ENCODE assay signal across 8 cellular contexts in the genomic region with DNA sequence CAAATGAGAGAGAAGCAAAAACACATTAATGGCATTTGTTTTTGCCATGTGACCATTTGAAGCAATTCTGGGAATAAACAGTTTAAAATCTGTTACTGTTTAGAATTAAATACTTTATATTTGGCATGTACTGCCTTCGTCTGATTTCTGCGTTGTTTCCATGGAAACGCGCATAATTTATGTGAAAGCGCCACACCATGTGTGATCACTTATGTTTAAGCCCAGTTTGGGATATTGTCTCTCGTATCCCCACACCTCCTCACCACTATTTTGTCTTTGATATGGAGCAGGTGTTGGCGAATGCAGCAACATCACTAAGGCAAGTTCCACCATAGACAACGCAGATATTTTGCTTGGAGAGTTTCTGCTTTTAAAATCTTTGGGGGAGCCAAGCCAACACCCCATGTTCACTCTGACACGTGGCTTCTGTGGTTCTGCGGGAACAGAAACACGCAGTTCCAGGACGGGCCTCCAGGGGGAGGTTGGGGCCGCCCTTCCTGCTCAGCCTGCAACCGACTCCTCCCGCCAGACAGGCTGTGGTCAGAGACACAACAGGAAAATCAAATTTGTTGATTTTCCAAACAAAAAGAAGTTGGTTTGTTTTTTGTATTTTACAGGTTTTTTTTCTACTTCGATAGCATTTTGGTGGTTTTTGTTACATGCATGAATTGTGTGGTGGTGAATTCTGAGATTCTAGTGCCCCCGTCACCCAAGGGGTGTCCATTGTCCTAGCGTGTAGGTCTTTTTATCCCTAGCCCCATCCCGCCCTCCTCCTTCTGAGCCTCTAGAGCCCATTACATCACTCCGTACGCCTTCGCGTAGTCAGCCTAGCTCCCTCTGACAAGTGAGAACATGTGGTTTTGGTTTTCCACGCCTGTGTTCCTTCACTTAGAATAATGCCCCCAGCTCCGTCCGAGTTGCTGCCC.
DNase-seq lines count a peak whose midpoint lies in the region; ATAC-seq, FAIRE-seq and TF ChIP-seq lines count a peak whose summit lies in the region.

No MANE protein-coding gene starts in this region.

- no peak overlapping the region for H3K9ac ChIP-seq in adipocyte (ENCODE audit: low read length)

- H3K36me3 ChIP-seq in SJSA1: no peaks in the 10 kb centered on the region
- H3K36me3 ChIP-seq in adipocyte (ENCODE audit: control insufficient read depth, insufficient read depth, low read length, severe bottlenecking): no peaks in the 10 kb centered on the region
- no peaks in the 10 kb centered on the region for H3K36me3 ChIP-seq in heart left ventricle

- WGBS in heart left ventricle, 4 donors: 36 to 45% (median 38%) methylated on average over 26 of the region's 26 CpGs

- H3K4me1 ChIP-seq in SJSA1 (replicated peaks) (no peaks in the 10 kb centered on the region), adipocyte (ENCODE audit: control insufficient read depth, insufficient read depth, low read length) (peaks cover 11% of the 10 kb centered on the region), heart left ventricle (peaks cover 0 to 40% (median 0%) of the 10 kb centered on the region in 12 donors)

- H3K4me3 ChIP-seq in SJSA1 (no peak overlapping the region), adipocyte (ENCODE audit: low read length) (peak overlapping the region; percentile 22), heart left ventricle (peak overlapping the region in 3 of 12 donors; percentile 2 to 32 (median 17))

- peak; percentile 66 for FAIRE-seq in GM18507 (lab: Jason Lieb, UNC)

- H3K27me3 ChIP-seq in SJSA1 (replicated peaks): peaks cover 37% of the 10 kb centered on the region
- peaks cover 49% of the 10 kb centered on the region for H3K27me3 ChIP-seq in adipocyte (replicated peaks; ENCODE audit: control insufficient read depth, insufficient read depth, low read length)
- peaks cover 0 to 6% (median 0%) of the 10 kb centered on the region in 9 donors for H3K27me3 ChIP-seq in heart left ventricle

- intact Hi-C loops in heart left ventricle (cut with DNase I): loop anchor here in 5 of 10 donors (2.0 to 10.0 kb wide), 6 partner anchors 196 to 393 kb away; partner anchors contain the start of gene EP400 (in 1 of the 5)

- TF ChIP-seq POLR2A in heart left ventricle (IDR thresholded peaks at IDR 0.05): no peak

- DNase-seq in AML-193 (lab: John Stamatoyannopoulos, UW): peak; percentile 25 to 27
- DNase-seq in GM18507 (ENCODE audit: extremely low spot score, insufficient read length, low read depth): no peak
- peak; percentile 39 to 57 for DNase-seq in SJSA1 (ENCODE audit: low read depth in 1 of 2, low spot score in 2 of 2)
- DNase-seq in adipocyte (ENCODE audit: low read depth): peak; percentile 75
- DNase-seq in heart left ventricle: peak; percentile 67 to 84 (median 71)
- peak; percentile 86 for DNase-seq in retina

- H3K27ac ChIP-seq in SJSA1 (no peak overlapping the region), heart left ventricle (no peak overlapping the region)

- peak; percentile 69 to 94 (median 83) for TF ChIP-seq CTCF in heart left ventricle (IDR thresholded peaks at IDR 0.05)

- ATAC-seq in heart left ventricle: peak; percentile 71 to 95 (median 84)
- no peak for ATAC-seq in GM18519 (IDR thresholded peaks at IDR 0.05; ENCODE audit: low FRiP score, unreplicated experiment)
- no peak for ATAC-seq in GM18867 (IDR thresholded peaks at IDR 0.05; ENCODE audit: unreplicated experiment)

- no peaks in the 10 kb centered on the region for H3K9me3 ChIP-seq in SJSA1 (replicated peaks)
- H3K9me3 ChIP-seq in adipocyte (ENCODE audit: control insufficient read depth, low read length): no peaks in the 10 kb centered on the region
- no peaks in the 10 kb centered on the region for H3K9me3 ChIP-seq in heart left ventricle

Comparison
In these comparisons a context has a peak if more than half of its experiments do, and no peak if none do; other contexts are left out.
1. ATAC-seq: peak in heart left ventricle (4 of 4); none in GM18519 (single experiment) and GM18867 (single experiment).